In the genomic region with DNA sequence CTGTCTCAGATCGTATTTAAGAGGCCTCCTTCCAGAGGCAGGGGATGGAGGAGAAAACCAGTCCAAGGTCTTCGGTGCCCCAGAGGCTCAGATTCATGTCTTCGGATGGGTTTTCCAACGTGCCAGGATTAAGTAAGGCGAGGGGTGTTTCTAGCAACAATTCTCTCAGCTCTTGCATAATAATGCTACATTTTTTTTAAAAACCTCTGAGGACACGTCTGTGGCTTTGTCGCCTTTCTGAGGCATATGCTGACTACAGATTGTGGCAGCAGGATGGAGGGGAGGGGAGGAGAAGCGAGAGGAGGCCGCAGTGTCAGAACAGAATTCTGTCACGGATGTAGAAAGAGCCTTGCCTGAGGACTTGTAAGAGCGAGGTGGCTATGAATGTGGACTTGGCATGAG, we compare ENCODE assay signal across 1 cellular context.
TF ChIP-seq lines count a peak whose summit lies in the region.

No MANE protein-coding gene starts in this region.

TF ChIP-seq in H1, 55 proteins besides CTCF, POLR2A, EP300 and RAD21:
- TF ChIP-seq JUN (IDR thresholded peaks at IDR 0.05; ENCODE audit: low read depth, low read length) (no peak), SIRT6 (IDR thresholded peaks at IDR 0.05; ENCODE audit: low read length) (no peak), SRF (IDR thresholded peaks at IDR 0.05; ENCODE audit: low read depth, low read length) (no peak), ZNF274 (IDR thresholded peaks at IDR 0.05; ENCODE audit: borderline replicate concordance, extremely low read depth, low read length) (no peak), GABPA (IDR thresholded peaks at IDR 0.05; ENCODE audit: borderline replicate concordance, insufficient read depth, low read length) (no peak), BCL11A (IDR thresholded peaks at IDR 0.05; ENCODE audit: low read depth in 2 of 2, low read length in 2 of 2) (no peak), CREB1 (IDR thresholded peaks at IDR 0.05) (no peak)
TF ChIP-seq in H1: peak in this region for 0.
